In the genomic region with DNA sequence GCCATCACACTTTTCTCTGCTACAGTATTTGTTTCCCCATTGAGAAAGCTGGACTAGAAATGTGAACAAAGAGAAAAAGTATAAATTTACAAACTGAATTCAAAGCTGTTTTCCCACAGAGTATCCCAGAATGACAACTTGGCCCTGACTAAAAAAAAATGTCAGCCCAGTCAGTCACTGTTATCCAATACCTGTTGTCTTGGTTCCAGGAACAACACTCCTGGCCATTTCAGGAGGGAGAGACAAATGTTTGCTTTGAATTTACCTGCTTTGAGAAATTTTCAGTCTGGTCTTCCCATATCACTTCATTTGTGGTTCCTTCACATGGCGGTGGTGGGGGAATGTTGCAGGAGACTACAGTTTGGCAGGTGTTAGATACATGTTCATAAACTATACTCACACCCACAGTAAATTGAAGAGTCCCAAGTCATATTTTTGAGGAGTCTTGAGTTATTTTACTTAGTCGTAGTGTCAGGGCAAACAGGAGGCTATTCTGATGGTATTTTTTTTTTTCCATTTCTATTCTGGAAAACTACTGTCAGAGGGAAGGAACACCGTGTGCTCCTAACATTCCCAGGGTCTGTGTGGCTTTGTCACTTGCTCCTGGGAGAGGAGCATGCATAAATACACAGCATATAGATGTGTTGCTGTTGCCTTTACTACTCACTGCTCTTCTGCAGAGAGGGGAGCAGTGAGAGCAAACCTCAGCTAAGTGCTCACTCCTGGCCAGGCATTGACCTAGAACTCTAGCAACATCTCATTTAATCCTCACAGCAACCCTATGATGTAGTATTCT, we compare ENCODE assay signal across 21 cellular contexts.
"Had no signal": no experiment of that assay in that cellular context is flagged by ENCODE, and none has a peak within 500 bp of the region (broad histone marks: within the 10 kb centered on the region; RNA-seq: fewer than 3 reads in every experiment).

No MANE protein-coding gene starts in this region.

- ATAC-seq: activated CD4-positive, CD25-positive, alpha-beta regulatory T cell treated with anti-CD3 and anti-CD28 coated beads, Interleukin-2, amount 50 U/mL, for 24 hours; activated CD8-positive, alpha-beta T cell treated with anti-CD3 and anti-CD28 coated beads, Interleukin-2, amount 10 ng/mL, durations not matched to agents 7 days and 5 days; gastroesophageal sphincter; lower lobe of right lung had no signal

- H3K27me3 ChIP-seq: esophagus squamous epithelium, gastroesophageal sphincter, spleen, upper lobe of left lung had no signal

- H3K9me3 ChIP-seq: esophagus squamous epithelium, gastroesophageal sphincter, lower lobe of right lung, spleen, upper lobe of left lung had no signal

- H3K4me3 ChIP-seq: coronary artery, esophagus squamous epithelium, gastroesophageal sphincter, lower lobe of right lung, spleen, upper lobe of left lung had no signal

- H3K4me1 ChIP-seq: esophagus squamous epithelium, gastroesophageal sphincter had no signal

- H3K27ac ChIP-seq: coronary artery, esophagus squamous epithelium, gastroesophageal sphincter, lower lobe of right lung, spleen, upper lobe of left lung, VCaP had no signal

- DNase-seq: activated CD4-positive, alpha-beta T cell treated with anti-CD3 and anti-CD28 coated beads, Interleukin-2, amount 10 ng/mL, durations not matched to agents 7 days and 5 days; activated CD8-positive, alpha-beta T cell treated with anti-CD3 and anti-CD28 coated beads, Interleukin-2, amount 10 ng/mL, durations not matched to agents 7 days and 5 days; activated gamma-delta T cell; activated naive CD4-positive, alpha-beta T cell treated with anti-CD3 and anti-CD28 coated beads, Interleukin-2, amount 50 U/mL, for 16 hours; aorta; endodermal cell; esophagus squamous epithelium; head of caudate nucleus; hypothalamus; lower lobe of right lung; naive B cell; occipital lobe; posterior cingulate gyrus; spleen; stimulated activated CD4-positive, alpha-beta T cell treated with anti-CD3 and anti-CD28 coated beads, Interleukin-4, amount 100 ng/mL, for 1 hour; stimulated activated naive CD4-positive, alpha-beta T cell; upper lobe of left lung had no signal

- H3K36me3 ChIP-seq: esophagus squamous epithelium, gastroesophageal sphincter, lower lobe of right lung, spleen, upper lobe of left lung had no signal
